ENCODE assay signal across 8 cellular contexts in genomic region chr21:5147685-5148084, GRCh38.
DNase-seq lines count a peak whose midpoint lies in the region; ATAC-seq and TF ChIP-seq lines count a peak whose summit lies in the region.
"Not testable (repeated sequence)": the region's sequence is repeated elsewhere in the genome, so short reads cannot be mapped to it uniquely, and the experiment has no call there.

No MANE protein-coding gene starts in this region.

- H3K4me1 ChIP-seq in right cardiac atrium (ENCODE audit: control insufficient read depth, insufficient read depth, low read length); smooth muscle cell (ENCODE audit: low read depth); upper lobe of left lung: not testable (repeated sequence)

- H3K36me3 ChIP-seq in smooth muscle cell (ENCODE audit: low read depth); upper lobe of left lung: not testable (repeated sequence)

- ATAC-seq in T-cell (replicated peaks in 1 of 4): peak in 3 of 4 experiments; percentile 47 to 61 (median 50)
- ATAC-seq in activated T-cell treated with anti-CD3 and anti-CD28 coated beads, Interleukin-2, amount 50 U/mL, for 72 hours (replicated peaks in 1 of 2): peak; percentile 59 to 75
- ATAC-seq in right cardiac atrium: peak; percentile 22 to 51
- not testable (repeated sequence) for ATAC-seq in upper lobe of left lung (ENCODE audit: low FRiP score in 2 of 2)

- H3K27ac ChIP-seq in right cardiac atrium (ENCODE audit: low read length); smooth muscle cell (ENCODE audit: low read depth); upper lobe of left lung: not testable (repeated sequence)

- not testable (repeated sequence) for H3K27me3 ChIP-seq in right cardiac atrium (ENCODE audit: control insufficient read depth, insufficient read depth); smooth muscle cell (ENCODE audit: low read depth); upper lobe of left lung

- not testable (repeated sequence) for DNase-seq in GM10248 (ENCODE audit: extremely low spot score); smooth muscle cell (lab: John Stamatoyannopoulos, UW; ENCODE audit: unreplicated experiment)
- peak in 2 of 34 experiments; percentile 1 to 7 for DNase-seq in T-cell
- peak; percentile 14 to 37 for DNase-seq in activated T-cell treated with anti-CD3 and anti-CD28 coated beads, Interleukin-2, amount 50 U/mL, for 72 hours
- DNase-seq in chondrocyte (ENCODE audit: low spot score): peak; percentile 20
- peak; percentile 14 to 52 (median 16) for DNase-seq in right cardiac atrium
- DNase-seq in nephron progenitor cell: peak; percentile 34
- peak; percentile 21 to 34 for DNase-seq in upper lobe of left lung

- POLR2A ChIA-PET in GM10248 (lab: Yijun Ruan, JAX); T-cell (lab: Charles Lee): not testable (repeated sequence)

- TF ChIP-seq POLR2A in upper lobe of left lung (IDR thresholded peaks at IDR 0.05): not testable (repeated sequence)

- H3K36me3 Mint-ChIP-seq in T-cell; activated T-cell treated with anti-CD3 and anti-CD28 coated beads, Interleukin-2, amount 50 U/mL, for 72 hours (ENCODE audit: insufficient read depth in 2 of 2); chondrocyte (ENCODE audit: low read depth); nephron progenitor cell (ENCODE audit: low read depth): not testable (repeated sequence)

- not testable (repeated sequence) for H3K4me3 ChIP-seq in right cardiac atrium (ENCODE audit: low read length); smooth muscle cell; upper lobe of left lung

- H4K20me1 ChIP-seq in smooth muscle cell (ENCODE audit: low read depth): not testable (repeated sequence)

- not testable (repeated sequence) for H3K79me2 ChIP-seq in smooth muscle cell (ENCODE audit: low read depth)

- H3F3A ChIP-seq in smooth muscle cell (ENCODE audit: low read depth): not testable (repeated sequence)

- WGBS in right cardiac atrium: 58% methylated on average over 7 of the region's 18 CpGs
- 55% methylated on average over 6 of the region's 18 CpGs for WGBS in smooth muscle cell (ENCODE audit: low lambda C conversion rate)
- 75% methylated on average over 4 of the region's 18 CpGs; no CpG with 5 or more reads in 1 of the 2 donors for WGBS in upper lobe of left lung, 2 donors

- not testable (repeated sequence) for TF ChIP-seq EP300 in upper lobe of left lung (IDR thresholded peaks at IDR 0.05)

- not testable (repeated sequence) for H3K27me3 Mint-ChIP-seq in T-cell; activated T-cell treated with anti-CD3 and anti-CD28 coated beads, Interleukin-2, amount 50 U/mL, for 72 hours (ENCODE audit: low read depth); chondrocyte (ENCODE audit: low read depth); nephron progenitor cell (ENCODE audit: low read depth, poor library complexity)

- TF ChIP-seq CTCF in GM10248 (IDR thresholded peaks at IDR 0.05; ENCODE audit: control extremely low read depth, extremely low read depth, low read depth, missing control alignments): peak; percentile 36
- peak; percentile 37 for TF ChIP-seq CTCF in chondrocyte (IDR thresholded peaks at IDR 0.05)
- TF ChIP-seq CTCF in nephron progenitor cell (IDR thresholded peaks at IDR 0.05): not testable (repeated sequence)
- peak; percentile 16 for TF ChIP-seq CTCF in smooth muscle cell (IDR thresholded peaks at IDR 0.05; ENCODE audit: borderline replicate concordance, insufficient read depth, poor library complexity, severe bottlenecking)
- TF ChIP-seq CTCF in upper lobe of left lung (IDR thresholded peaks at IDR 0.05): peak in 1 of 6 experiments; percentile 15

- not testable (repeated sequence) for H3K27ac Mint-ChIP-seq in T-cell; activated T-cell treated with anti-CD3 and anti-CD28 coated beads, Interleukin-2, amount 50 U/mL, for 72 hours; chondrocyte (ENCODE audit: unreplicated experiment); nephron progenitor cell

- H3K4me2 ChIP-seq in smooth muscle cell: not testable (repeated sequence)

- not testable (repeated sequence) for H3K9me3 Mint-ChIP-seq in T-cell; activated T-cell treated with anti-CD3 and anti-CD28 coated beads, Interleukin-2, amount 50 U/mL, for 72 hours; chondrocyte (ENCODE audit: low read depth); nephron progenitor cell

- intact Hi-C loops in right cardiac atrium (cut with DNase I): not testable (repeated sequence)

- CTCF ChIA-PET in GM10248 (lab: Yijun Ruan, JAX); T-cell (lab: Charles Lee): not testable (repeated sequence)

- not testable (repeated sequence) for H2AFZ ChIP-seq in smooth muscle cell (ENCODE audit: low read depth)

- H3K9ac ChIP-seq in smooth muscle cell (ENCODE audit: low read depth): not testable (repeated sequence)

- H3K9me3 ChIP-seq in right cardiac atrium (ENCODE audit: control insufficient read depth, low read length); smooth muscle cell (replicated peaks; ENCODE audit: low read depth); upper lobe of left lung: not testable (repeated sequence)

- H3K4me3 Mint-ChIP-seq in T-cell; activated T-cell treated with anti-CD3 and anti-CD28 coated beads, Interleukin-2, amount 50 U/mL, for 72 hours; chondrocyte (ENCODE audit: unreplicated experiment); nephron progenitor cell: not testable (repeated sequence)

- H3K4me1 Mint-ChIP-seq in T-cell; activated T-cell treated with anti-CD3 and anti-CD28 coated beads, Interleukin-2, amount 50 U/mL, for 72 hours (ENCODE audit: low read depth); chondrocyte (ENCODE audit: low read depth); nephron progenitor cell: not testable (repeated sequence)
